9 cellular contexts compared by ENCODE assay signal in the genomic region with DNA sequence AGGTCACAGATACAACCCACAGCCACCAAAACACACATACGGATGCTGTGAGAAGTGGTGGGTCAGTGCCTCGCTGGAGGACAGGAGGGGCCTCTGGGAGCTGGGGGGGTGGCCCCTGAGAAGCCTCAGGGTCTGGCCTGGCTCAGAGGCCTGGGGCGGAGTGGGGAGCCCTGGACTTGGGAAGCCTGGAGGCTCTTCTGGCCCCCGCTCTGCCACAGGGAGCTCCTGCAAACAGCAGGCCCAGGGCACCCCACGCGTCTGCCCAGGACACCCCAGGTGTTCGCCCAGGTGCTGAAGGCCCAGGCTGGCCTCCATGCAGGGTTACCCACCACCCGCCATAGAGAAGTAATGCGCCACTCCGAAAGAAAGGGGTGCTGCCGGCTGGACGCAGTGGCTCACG. TPM values are rescaled to one million over a fixed set of nuclear protein-coding genes. Genes with fewer than 3 reads are reported as not detected.
A peak's percentile ranks its signal among the peaks of the same experiment; 100 is the strongest.
DNase-seq lines count a peak whose midpoint lies in the region; ATAC-seq and TF ChIP-seq lines count a peak whose summit lies in the region.
"Had no signal": no experiment of that assay in that cellular context is flagged by ENCODE, and none has a peak within 500 bp of the region (broad histone marks: within the 10 kb centered on the region; RNA-seq: fewer than 3 reads in every experiment).

No MANE protein-coding gene starts in this region.

- H3K4me1 Mint-ChIP-seq in glutamatergic neuron (ENCODE audit: low read depth, unreplicated experiment): peaks cover 19% of the 10 kb centered on the region

- H3K9me3 Mint-ChIP-seq in glutamatergic neuron (ENCODE audit: unreplicated experiment): peaks cover 3% of the 10 kb centered on the region

- peaks cover 2% of the 10 kb centered on the region for H3K27me3 Mint-ChIP-seq in glutamatergic neuron (ENCODE audit: unreplicated experiment)

- in situ Hi-C loops in GM23248 (cut with MboI): no loop called here

- H3K9ac ChIP-seq in GM23248 (peak overlapping the region; percentile 78; the same call in 1 of the 2 replicates), SK-N-MC (ENCODE audit: insufficient read length) (no peak overlapping the region), rectal smooth muscle tissue (ENCODE audit: low read length) (no peak overlapping the region)

- H3K27me3 ChIP-seq in GM23248 (replicated peaks; ENCODE audit: insufficient read depth): no peaks in the 10 kb centered on the region
- H3K27me3 ChIP-seq in rectal smooth muscle tissue (ENCODE audit: control insufficient read depth, insufficient read depth, low read length): no peaks in the 10 kb centered on the region

- H3K4me3 Mint-ChIP-seq in glutamatergic neuron (ENCODE audit: unreplicated experiment): peak overlapping the region; percentile 82

- H3K36me3 ChIP-seq in GM23248 (ENCODE audit: low read depth) (no peaks in the 10 kb centered on the region; the same call in 1 of the 2 replicates), SK-N-MC (ENCODE audit: insufficient read depth, low read length) (peaks cover 9% of the 10 kb centered on the region), rectal smooth muscle tissue (ENCODE audit: control insufficient read depth, insufficient read depth, low read length) (peaks cover 2% of the 10 kb centered on the region)

- no peak overlapping the region for H3K27ac Mint-ChIP-seq in glutamatergic neuron (ENCODE audit: unreplicated experiment)

- 0 out of 2 replicates have a peak, but pooled peaks cover 4% of the 10 kb centered on the region for H3F3A ChIP-seq in GM23248 (ENCODE audit: insufficient read depth)

- no peak overlapping the region for H3K4me2 ChIP-seq in GM23248 (ENCODE audit: unreplicated experiment)

- H3K27ac ChIP-seq in GM23248 (peak overlapping the region; percentile 69), SK-N-MC (peak overlapping the region; percentile 85), rectal smooth muscle tissue (ENCODE audit: low read depth, low read length) (peak overlapping the region; percentile 71)

- peaks cover 89% of the 10 kb centered on the region for H3K79me2 ChIP-seq in GM23248 (ENCODE audit: insufficient read depth)

- H3K4me3 ChIP-seq in GM23248 (no peak overlapping the region), SK-N-MC (no peak overlapping the region), rectal smooth muscle tissue (ENCODE audit: low read length) (no peak overlapping the region)

- H3K4me1 ChIP-seq in GM23248 (ENCODE audit: insufficient read depth) (0 out of 2 replicates have a peak, but pooled peaks cover 5% of the 10 kb centered on the region), rectal smooth muscle tissue (ENCODE audit: control insufficient read depth, insufficient read depth, low read length) (peaks cover 4% of the 10 kb centered on the region)

- H3K9me3 ChIP-seq in GM23248 (ENCODE audit: low read depth) (no peaks in the 10 kb centered on the region), SK-N-MC (ENCODE audit: low read depth, low read length) (no peaks in the 10 kb centered on the region)

- H2AFZ ChIP-seq in GM23248: no peak overlapping the region

- DNase-seq in GM23248 (no peak), SK-N-MC (ENCODE audit: low read depth, low spot score) (no peak), glutamatergic neuron (no peak), NCI-H2196 (lab: John Stamatoyannopoulos, UW; ENCODE audit: unreplicated experiment) (no peak), NCI-H526 treated with DMSO at 0.1 percent for 48 hours (lab: John Stamatoyannopoulos, UW) (no peak)
- DNase-seq: activated CD4-positive, CD25-positive, alpha-beta regulatory T cell had no signal

- no peaks in the 10 kb centered on the region for H4K20me1 ChIP-seq in GM23248 (ENCODE audit: insufficient read depth)

- H3K9me2 ChIP-seq in GM23248 (ENCODE audit: insufficient read depth): no peaks in the 10 kb centered on the region

- no peaks in the 10 kb centered on the region for H3K36me3 Mint-ChIP-seq in glutamatergic neuron (ENCODE audit: unreplicated experiment)

- ATAC-seq in GM18511 (IDR thresholded peaks at IDR 0.05; ENCODE audit: unreplicated experiment) (no peak), GM18517 (IDR thresholded peaks at IDR 0.05; ENCODE audit: unreplicated experiment) (no peak)

- WGBS in GM23248 (ENCODE audit: low coverage in 1 of 2, low lambda C conversion rate in 2 of 2, missing lambda C conversion rate in 2 of 2), 2 experiments: 98 to 99% methylated on average over 13 of the region's 13 CpGs

- TF ChIP-seq CTCF in glutamatergic neuron (IDR thresholded peaks at IDR 0.05; ENCODE audit: partially characterized antibody, unreplicated experiment): no peak

RNA-seq across cellular contexts. Expression of a gene that starts 25.9 kb away (rescaled TPM):
- total RNA-seq in GM23248 (2014; rRNA removed; shearing (Covaris generic)): 43.0 and 46.4 TPM in 2 replicates
- 52.4 and 53.4 TPM in 2 replicates for polyA plus RNA-seq in GM23248 (2016; fragmentation: Nextera tagmentation; extraction: Ambion mirVana)
- 32.4 TPM for total RNA-seq in glutamatergic neuron (ENCODE audit: unreplicated experiment)

RNA-seq across cellular contexts. Expression of a gene that starts 26.4 kb away (rescaled TPM):
- 53.4 and 85.5 TPM in 2 replicates for total RNA-seq in GM23248 (2014; rRNA removed; shearing (Covaris generic))
- polyA plus RNA-seq in GM23248 (2016; fragmentation: Nextera tagmentation; extraction: Ambion mirVana): 65.3 and 67.2 TPM in 2 replicates
- total RNA-seq in glutamatergic neuron (ENCODE audit: unreplicated experiment): 115 TPM

RNA-seq across cellular contexts. Expression of a gene that starts 52.5 kb away (rescaled TPM):
- total RNA-seq in GM23248 (2014; rRNA removed; shearing (Covaris generic)): 36.0 and 46.6 TPM in 2 replicates
- 28.0 and 28.1 TPM in 2 replicates for polyA plus RNA-seq in GM23248 (2016; fragmentation: Nextera tagmentation; extraction: Ambion mirVana)
- total RNA-seq in glutamatergic neuron (ENCODE audit: unreplicated experiment): 13.8 TPM
